12 cellular contexts compared by ENCODE assay signal in genomic region chr17:17107281-17107680, GRCh38.
DNase-seq lines count a peak whose midpoint lies in the region; ATAC-seq and TF ChIP-seq lines count a peak whose summit lies in the region.
"Had no signal": no experiment of that assay in that cellular context is flagged by ENCODE, and none has a peak within 500 bp of the region (broad histone marks: within the 10 kb centered on the region; RNA-seq: fewer than 3 reads in every experiment).

No MANE protein-coding gene starts in this region.

- peak overlapping the region; percentile 27 for H3K27ac ChIP-seq in CD4-positive, alpha-beta memory T cell (ENCODE audit: low read depth, low read length)
- peak overlapping the region; percentile 50 to 61 for H3K27ac ChIP-seq in right atrium auricular region
- peak overlapping the region; percentile 25 for H3K27ac ChIP-seq in smooth muscle cell (ENCODE audit: low read depth)

- peak overlapping the region; percentile 76 to 95 (median 91) for H3K27ac Mint-ChIP-seq in CD4-positive, alpha-beta memory T cell
- H3K27ac Mint-ChIP-seq in activated B cell treated with CpG ODN at 0.5 μM for 24 hours, result peak overlapping the region; percentile 37

- H3K36me3 ChIP-seq in CD4-positive, alpha-beta memory T cell (ENCODE audit: insufficient read depth, low read length), result no peaks in the 10 kb centered on the region
- H3K36me3 ChIP-seq in right atrium auricular region (no peaks in the 10 kb centered on the region), smooth muscle cell (ENCODE audit: low read depth) (no peaks in the 10 kb centered on the region)

- POLR2A ChIA-PET in CD4-positive, alpha-beta memory T cell (lab: Charles Lee; ENCODE audit: partially characterized antibody), result interaction anchor here (5.6 kb wide), 1 partner anchor 13 kb away, joined by 57 read pairs; no protein-coding TSS in a partner anchor
- POLR2A ChIA-PET in activated B cell treated with CpG ODN at 0.5 μM for 24 hours (lab: Charles Lee), result no interaction called here

- 97% methylated on average over 4 of the region's 4 CpGs for WGBS in smooth muscle cell (ENCODE audit: low lambda C conversion rate)

- no peak for DNase-seq in CD4-positive, alpha-beta memory T cell
- no peak for DNase-seq in activated B cell treated with CpG ODN at 0.5 μM for 24 hours
- DNase-seq in right atrium auricular region (ENCODE audit: low spot score), result no peak
- no peak for DNase-seq in smooth muscle cell (lab: John Stamatoyannopoulos, UW; ENCODE audit: unreplicated experiment)
- no peak for DNase-seq in GM10266 (ENCODE audit: extremely low spot score)
- no peak for DNase-seq in NCI-H748 treated with DMSO at 0.1 percent for 48 hours (lab: John Stamatoyannopoulos, UW)
- DNase-seq in ureter (ENCODE audit: low spot score), result no peak
- no peak for DNase-seq in GDM1 (lab: John Stamatoyannopoulos, UW)
- DNase-seq: activated CD4-positive, CD25-positive, alpha-beta regulatory T cell; activated effector memory CD4-positive, alpha-beta T cell treated with anti-CD3 and anti-CD28 coated beads, Interleukin-2, amount 50 U/mL, for 16 hours; NCI-H345; stimulated activated CD4-positive, alpha-beta T cell treated with anti-CD3 and anti-CD28 coated beads, Interleukin-12 subunit alpha, Interleukin-12 subunit beta, amount 100 ng/mL, for 4 hours had no signal

- peak overlapping the region; percentile 17 for H3K4me2 ChIP-seq in smooth muscle cell

- no peaks in the 10 kb centered on the region for H3K27me3 ChIP-seq in CD4-positive, alpha-beta memory T cell (ENCODE audit: insufficient read depth, low read length)
- no peaks in the 10 kb centered on the region for H3K27me3 ChIP-seq in right atrium auricular region
- H3K27me3 ChIP-seq in smooth muscle cell (ENCODE audit: low read depth), result no peaks in the 10 kb centered on the region

- TF ChIP-seq CTCF in activated B cell treated with CpG ODN at 0.5 μM for 24 hours (IDR thresholded peaks at IDR 0.05), result no peak
- no peak for TF ChIP-seq CTCF in right atrium auricular region (IDR thresholded peaks at IDR 0.05)
- no peak for TF ChIP-seq CTCF in smooth muscle cell (IDR thresholded peaks at IDR 0.05; ENCODE audit: borderline replicate concordance, insufficient read depth, poor library complexity, severe bottlenecking)
- TF ChIP-seq CTCF in GM10266 (IDR thresholded peaks at IDR 0.05; ENCODE audit: control insufficient read depth, insufficient read depth, low read depth, missing control alignments), result no peak

- H2AFZ ChIP-seq in smooth muscle cell (ENCODE audit: low read depth), result no peak overlapping the region

- no peak overlapping the region for H3K4me3 ChIP-seq in CD4-positive, alpha-beta memory T cell (ENCODE audit: low read length in 2 of 2)
- H3K4me3 ChIP-seq in right atrium auricular region (no peak overlapping the region), smooth muscle cell (no peak overlapping the region)

- H3K4me1 ChIP-seq in CD4-positive, alpha-beta memory T cell (ENCODE audit: insufficient read depth, low read length), result peaks cover 59% of the 10 kb centered on the region
- peaks cover 0 to 93% of the 10 kb centered on the region in 2 donors for H3K4me1 ChIP-seq in right atrium auricular region
- H3K4me1 ChIP-seq in smooth muscle cell (ENCODE audit: low read depth), result peaks cover 20% of the 10 kb centered on the region

- intact Hi-C loops in CD4-positive, alpha-beta memory T cell (cut with micrococcal nuclease), result no loop called here
- intact Hi-C loops in activated B cell treated with CpG ODN at 0.5 μM for 24 hours (cut with micrococcal nuclease), result no loop called here

- peak overlapping the region in 1 of 8 donors; percentile 50 for H3K4me3 Mint-ChIP-seq in CD4-positive, alpha-beta memory T cell
- H3K4me3 Mint-ChIP-seq in activated B cell treated with CpG ODN at 0.5 μM for 24 hours, result no peak overlapping the region

- H3K4me1 Mint-ChIP-seq in CD4-positive, alpha-beta memory T cell, result peaks cover 49 to 94% (median 60%) of the 10 kb centered on the region in 4 donors
- peaks cover 72% of the 10 kb centered on the region for H3K4me1 Mint-ChIP-seq in activated B cell treated with CpG ODN at 0.5 μM for 24 hours

- peaks cover 0 to 6% of the 10 kb centered on the region in 2 donors for H3K36me3 Mint-ChIP-seq in CD4-positive, alpha-beta memory T cell
- H3K36me3 Mint-ChIP-seq in activated B cell treated with CpG ODN at 0.5 μM for 24 hours (ENCODE audit: low read depth), result peaks cover 33% of the 10 kb centered on the region

- ATAC-seq in activated B cell treated with CpG ODN at 0.5 μM for 24 hours (ENCODE audit: low read depth), result no peak

- CTCF ChIA-PET in CD4-positive, alpha-beta memory T cell (lab: Charles Lee; ENCODE audit: partially characterized antibody), result interaction anchor here (1.1 to 2.9 kb wide), 2 partner anchors 13 to 18 kb away, joined by 3 to 11 read pairs; no protein-coding TSS in a partner anchor
- CTCF ChIA-PET in activated B cell treated with CpG ODN at 0.5 μM for 24 hours (lab: Charles Lee), result no interaction called here

- H3K79me2 ChIP-seq in smooth muscle cell (ENCODE audit: low read depth), result peaks cover 76% of the 10 kb centered on the region

- H3K9me3 Mint-ChIP-seq in CD4-positive, alpha-beta memory T cell, result no peaks in the 10 kb centered on the region
- no peaks in the 10 kb centered on the region for H3K9me3 Mint-ChIP-seq in activated B cell treated with CpG ODN at 0.5 μM for 24 hours

- H3K9me3 ChIP-seq in CD4-positive, alpha-beta memory T cell (ENCODE audit: control insufficient read depth in 1 of 2, low read length in 2 of 2), result no peaks in the 10 kb centered on the region
- no peaks in the 10 kb centered on the region for H3K9me3 ChIP-seq in right atrium auricular region
- H3K9me3 ChIP-seq in smooth muscle cell (replicated peaks; ENCODE audit: low read depth), result no peaks in the 10 kb centered on the region

- H3K9ac ChIP-seq in smooth muscle cell (ENCODE audit: low read depth), result no peak overlapping the region

- H3K27me3 Mint-ChIP-seq in CD4-positive, alpha-beta memory T cell, result no peaks in the 10 kb centered on the region
- H3K27me3 Mint-ChIP-seq in activated B cell treated with CpG ODN at 0.5 μM for 24 hours, result no peaks in the 10 kb centered on the region

- H3F3A ChIP-seq in smooth muscle cell (ENCODE audit: low read depth), result peaks cover 7% of the 10 kb centered on the region

- peaks cover 100% of the 10 kb centered on the region for H4K20me1 ChIP-seq in smooth muscle cell (ENCODE audit: low read depth)
